ENCODE assay signal across 25 cellular contexts in the genomic region with DNA sequence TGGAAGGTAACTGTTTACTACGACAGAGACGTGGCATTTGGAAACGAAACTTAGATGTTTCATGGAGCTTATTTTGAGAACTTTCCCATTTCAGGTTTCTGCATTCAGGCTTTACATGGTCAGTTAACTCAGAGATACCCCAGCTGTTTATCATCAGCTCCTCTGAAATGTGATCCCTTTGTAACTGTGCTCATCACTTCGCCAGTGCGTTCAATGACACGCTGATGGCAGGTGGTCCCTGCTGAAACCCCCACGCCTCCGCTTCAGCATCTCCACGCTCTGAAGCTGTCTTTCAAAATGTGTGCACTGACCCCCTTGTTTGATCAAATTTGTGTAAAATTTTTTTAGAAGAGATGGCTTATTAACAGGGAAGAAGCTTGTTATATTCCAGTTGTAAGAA.
"Had no signal": no experiment of that assay in that cellular context is flagged by ENCODE, and none has a peak within 500 bp of the region (broad histone marks: within the 10 kb centered on the region; RNA-seq: fewer than 3 reads in every experiment).

No MANE protein-coding gene starts in this region.

- H3K4me1 Mint-ChIP-seq: mesothelial cell of epicardium had no signal

- H3K9me3 Mint-ChIP-seq: natural killer cell; stimulated activated effector memory CD8-positive, alpha-beta T cell treated with anti-CD3 and anti-CD28 coated beads, Interleukin-12 subunit alpha, Interleukin-12 subunit beta, amount 100 ng/mL, for 72 hours had no signal

- H3K27ac Mint-ChIP-seq: mesothelial cell of epicardium; naive B cell; stimulated activated effector memory CD8-positive, alpha-beta T cell treated with anti-CD3 and anti-CD28 coated beads, Interleukin-12 subunit alpha, Interleukin-12 subunit beta, amount 100 ng/mL, for 72 hours; stimulated activated naive CD8-positive, alpha-beta T cell treated with anti-CD3 and anti-CD28 coated beads, Interleukin-15, Interleukin-2, amounts not matched to agents 100 ng/mL and 50 ng/mL, for 24 hours had no signal

- H3K27me3 ChIP-seq: heart right ventricle, hepatocyte, left lung, pancreas, right lobe of liver, suprapubic skin, tibial artery, uterus had no signal

- H3K9me3 ChIP-seq: lower lobe of right lung, pancreas, psoas muscle, suprapubic skin, thoracic aorta, uterus had no signal

- H3K4me1 ChIP-seq: left lung, lower lobe of right lung, pancreas, right lobe of liver, suprapubic skin, tibial artery, uterus had no signal

- H3K4me3 Mint-ChIP-seq: mesothelial cell of epicardium; naive B cell; natural killer cell; stimulated activated effector memory CD8-positive, alpha-beta T cell treated with anti-CD3 and anti-CD28 coated beads, Interleukin-12 subunit alpha, Interleukin-12 subunit beta, amount 100 ng/mL, for 72 hours; stimulated activated naive CD8-positive, alpha-beta T cell treated with anti-CD3 and anti-CD28 coated beads, Interleukin-15, Interleukin-2, amounts not matched to agents 100 ng/mL and 50 ng/mL, for 24 hours had no signal

- H2AFZ ChIP-seq: hepatocyte had no signal

- H3K27me3 Mint-ChIP-seq: naive B cell; stimulated activated naive CD8-positive, alpha-beta T cell treated with anti-CD3 and anti-CD28 coated beads, Interleukin-15, Interleukin-2, amounts not matched to agents 100 ng/mL and 50 ng/mL, for 24 hours had no signal

- H3K4me2 ChIP-seq: hepatocyte had no signal

- H3K4me3 ChIP-seq: heart right ventricle, hepatocyte, left lung, lower lobe of right lung, pancreas, psoas muscle, right lobe of liver, skin epidermis, suprapubic skin, thoracic aorta, tibial artery, uterus had no signal

- H3K36me3 ChIP-seq: uterus had no signal

- DNase-seq: heart right ventricle; kidney glomerular epithelial cell; left cardiac atrium; left lung; lower lobe of right lung; mammary epithelial cell; mesenchymal stem cell; naive B cell; natural killer cell; pancreas; posterior cingulate gyrus; psoas muscle; right lobe of liver; stimulated activated CD4-positive, alpha-beta T cell treated with anti-CD3 and anti-CD28 coated beads, Interleukin-4, amount 100 ng/mL, for 24 hours; stimulated activated naive CD4-positive, alpha-beta T cell; tibial artery; trophoblast cell; uterus had no signal

- H3K27ac ChIP-seq: heart right ventricle, hepatocyte, left lung, lower lobe of right lung, pancreas, psoas muscle, right lobe of liver, skin epidermis, suprapubic skin, thoracic aorta, tibial artery, uterus had no signal

- ATAC-seq: heart right ventricle; left cardiac atrium; left lung; lower lobe of right lung; pancreas; psoas muscle; right lobe of liver; stimulated activated effector memory CD8-positive, alpha-beta T cell treated with anti-CD3 and anti-CD28 coated beads, Interleukin-12 subunit alpha, Interleukin-12 subunit beta, amount 100 ng/mL, for 72 hours had no signal
